ENCODE assay signal across 18 cellular contexts in genomic region chr1:87497804-87498203, GRCh38.
DNase-seq lines count a peak whose midpoint lies in the region; ATAC-seq and TF ChIP-seq lines count a peak whose summit lies in the region.
"Had no signal": no experiment of that assay in that cellular context is flagged by ENCODE, and none has a peak within 500 bp of the region (broad histone marks: within the 10 kb centered on the region; RNA-seq: fewer than 3 reads in every experiment).

No MANE protein-coding gene starts in this region.

- H3K27ac Mint-ChIP-seq in CD14-positive monocyte (no peak overlapping the region), endothelial cell (ENCODE audit: unreplicated experiment) (no peak overlapping the region)
- H3K27ac Mint-ChIP-seq: T-cell had no signal

- H3K27me3 Mint-ChIP-seq in CD14-positive monocyte (ENCODE audit: low read depth in 3 of 3), result no peaks in the 10 kb centered on the region
- no peaks in the 10 kb centered on the region for H3K27me3 Mint-ChIP-seq in endothelial cell (ENCODE audit: unreplicated experiment)
- H3K27me3 Mint-ChIP-seq: T-cell had no signal

- H3K9me3 Mint-ChIP-seq in CD14-positive monocyte (peaks cover 0 to 4% (median 3%) of the 10 kb centered on the region in 7 donors), endothelial cell (ENCODE audit: unreplicated experiment) (no peaks in the 10 kb centered on the region)
- H3K9me3 Mint-ChIP-seq: T-cell had no signal

- ATAC-seq in GM21723 (IDR thresholded peaks at IDR 0.05; ENCODE audit: unreplicated experiment), result peak; percentile 34
- ATAC-seq in HG03039 (IDR thresholded peaks at IDR 0.05; ENCODE audit: unreplicated experiment), result peak; percentile 16
- ATAC-seq in esophagus mucosa, result peak; percentile 35
- ATAC-seq in GM21447 (IDR thresholded peaks at IDR 0.05; ENCODE audit: unreplicated experiment), result no peak
- ATAC-seq: K562, T-cell had no signal

- intact Hi-C loops in CD14-positive monocyte (cut with micrococcal nuclease), result no loop called here

- DNase-seq in DMS53 treated with DMSO at 0.1 percent for 48 hours (lab: John Stamatoyannopoulos, UW; ENCODE audit: unreplicated experiment) (peak; percentile 36), CD14-positive monocyte (ENCODE audit: low spot score) (no peak), H4 (ENCODE audit: low spot score) (no peak), endothelial cell (ENCODE audit: low spot score) (no peak)
- DNase-seq: DMS153; GM23248; NCI-H1092 treated with DMSO at 0.1 percent for 48 hours; NCI-H1694 treated with DMSO at 0.1 percent for 48 hours; NCI-H345; NCI-H526 treated with DMSO at 0.1 percent for 48 hours; NK-92 treated with Interleukin-12 subunit alpha and Interleukin-12 subunit beta, amount 100 ng/mL, for 24 hours; T-cell; T1000 had no signal

- H3K36me3 Mint-ChIP-seq in CD14-positive monocyte (no peaks in the 10 kb centered on the region), endothelial cell (ENCODE audit: low read depth, unreplicated experiment) (no peaks in the 10 kb centered on the region)
- H3K36me3 Mint-ChIP-seq: T-cell had no signal

- TF ChIP-seq CTCF in CD14-positive monocyte (IDR thresholded peaks at IDR 0.05), result no peak
- TF ChIP-seq CTCF in endothelial cell (IDR thresholded peaks at IDR 0.05; ENCODE audit: unreplicated experiment), result no peak

- H3K4me1 Mint-ChIP-seq in CD14-positive monocyte (peaks cover 4% of the 10 kb centered on the region), endothelial cell (ENCODE audit: unreplicated experiment) (no peaks in the 10 kb centered on the region)
- H3K4me1 Mint-ChIP-seq: T-cell had no signal

- H3K4me3 Mint-ChIP-seq in CD14-positive monocyte (no peak overlapping the region), endothelial cell (ENCODE audit: unreplicated experiment) (no peak overlapping the region)
- H3K4me3 Mint-ChIP-seq: T-cell had no signal
